In genomic region chr6:158559338-158559894, GRCh38 we compare ENCODE assay signal across 8 cellular contexts. TPM values are rescaled to one million over a fixed set of nuclear protein-coding genes. Genes with fewer than 3 reads are reported as not detected.
DNase-seq lines count a peak whose midpoint lies in the region; ATAC-seq and TF ChIP-seq lines count a peak whose summit lies in the region.

No MANE protein-coding gene starts in this region.

- no peak overlapping the region for H3K4ac ChIP-seq in H9 (ENCODE audit: low read depth, low read length)

- no peaks in the 10 kb centered on the region for H3K9me3 ChIP-seq in H9 (ENCODE audit: control insufficient read depth, low read depth, low read length)

- POLR2A ChIA-PET in T-cell (lab: Charles Lee), result interaction anchor here (0.5 to 0.7 kb wide), 3 partner anchors 11 to 82 kb away, joined by 3 to 4 read pairs (median 3); no protein-coding TSS in a partner anchor

- no peak overlapping the region for H4K91ac ChIP-seq in H9 (ENCODE audit: insufficient read length, low read depth, low read length)

- H3K79me1 ChIP-seq in H9 (ENCODE audit: insufficient read depth, low read depth, low read length, poor library complexity, severe bottlenecking), result no peaks in the 10 kb centered on the region

- peak overlapping the region; percentile 36 for H3K9ac ChIP-seq in H9 (ENCODE audit: extremely low read depth, insufficient read length, low read length)

- H2AK5ac ChIP-seq in H9 (ENCODE audit: insufficient read length, low read length), result no peak overlapping the region

- no peak overlapping the region for H3T11ph ChIP-seq in H9 (ENCODE audit: low read length)

- H3K36me3 Mint-ChIP-seq in H9 (ENCODE audit: insufficient read depth in 1 of 3, low read depth in 3 of 3), result peaks cover 0 to 6% (median 0%) of the 10 kb centered on the region in 3 experiments; a peak in 3 of 7 replicates
- H3K36me3 Mint-ChIP-seq in T-cell, result no peaks in the 10 kb centered on the region

- no peak overlapping the region; a peak in 1 of 7 replicates for H3K27ac Mint-ChIP-seq in H9
- H3K27ac Mint-ChIP-seq in T-cell, result peak overlapping the region; percentile 76 to 79

- H3K79me2 ChIP-seq in H9 (ENCODE audit: insufficient read depth, low read length), result peaks cover 20% of the 10 kb centered on the region; the same call in 1 of the 2 replicates

- H3K4me1 Mint-ChIP-seq in H9 (peaks cover 26 to 29% of the 10 kb centered on the region in 2 experiments), T-cell (peaks cover 31 to 46% (median 40%) of the 10 kb centered on the region in 3 donors)

- H3K14ac ChIP-seq in H9 (ENCODE audit: insufficient read depth, low read length), result peak overlapping the region; percentile 79; the same call in 1 of the 2 replicates

- H3K23me2 ChIP-seq in H9 (ENCODE audit: insufficient read length, low read depth, low read length, poor library complexity, severe bottlenecking), result peaks cover 4% of the 10 kb centered on the region

- no peaks in the 10 kb centered on the region for H3K27me3 ChIP-seq in H9 (ENCODE audit: insufficient read depth, low read length)

- H3K4me3 ChIP-seq in foreskin fibroblast (ENCODE audit: low read depth in 1 of 2, low read length in 2 of 2) (peak overlapping the region; percentile 73), skeletal muscle cell (ENCODE audit: low read depth, low read length) (peak overlapping the region; percentile 80)

- H3K23ac ChIP-seq in H9 (ENCODE audit: insufficient read length, low read depth, low read length), result no peak overlapping the region

- H4K5ac ChIP-seq in H9 (ENCODE audit: insufficient read length, low read depth, low read length), result no peak overlapping the region

- peak overlapping the region; percentile 69 for H3K4me2 ChIP-seq in H9 (ENCODE audit: insufficient read depth, insufficient read length, low read length)

- no peak overlapping the region for H4K8ac ChIP-seq in H9 (replicated peaks; ENCODE audit: insufficient read length, low read depth, low read length)

- CTCF ChIA-PET in T-cell (lab: Charles Lee), result interaction anchor here in 1 of 2 donors (0.7 to 1.2 kb wide), 3 partner anchors 36 to 338 kb away, joined by 4 read pairs; no protein-coding TSS in a partner anchor

- no peak overlapping the region for H2BK12ac ChIP-seq in H9 (ENCODE audit: insufficient read length, low read depth, low read length)

- H3K56ac ChIP-seq in H9 (ENCODE audit: insufficient read length, low read depth, low read length), result no peak overlapping the region

- ATAC-seq in T-cell (replicated peaks in 1 of 4) (no peak), GM18861 (IDR thresholded peaks at IDR 0.05; ENCODE audit: unreplicated experiment) (no peak)

- H3K9me3 Mint-ChIP-seq in H9 (no peaks in the 10 kb centered on the region), T-cell (no peaks in the 10 kb centered on the region)

- no peak overlapping the region for H2BK5ac ChIP-seq in H9 (ENCODE audit: insufficient read length, low read length)

- peaks cover 7% of the 10 kb centered on the region; the same call in 1 of the 2 replicates for H3K4me1 ChIP-seq in H9 (ENCODE audit: insufficient read depth, low read length)

- peak overlapping the region; percentile 74 to 86 for H3K4me3 Mint-ChIP-seq in H9
- H3K4me3 Mint-ChIP-seq in T-cell, result peak overlapping the region; percentile 69 to 94 (median 77)

- H2BK120ac ChIP-seq in H9 (ENCODE audit: low read depth, low read length, poor library complexity, severe bottlenecking), result no peak overlapping the region

- no peak overlapping the region for H2BK15ac ChIP-seq in H9 (ENCODE audit: low read depth, low read length)

- H4K20me1 ChIP-seq in H9 (ENCODE audit: control insufficient read depth, insufficient read depth, insufficient read length), result no peaks in the 10 kb centered on the region

- no CpG with 5 or more reads among the region's 14 CpGs for WGBS in H9 (ENCODE audit: extremely low coverage, insufficient read length, low lambda C conversion rate)

- peak overlapping the region; percentile 9 for H3K18ac ChIP-seq in H9 (ENCODE audit: insufficient read length, low read depth, low read length)

- no peak overlapping the region for H2BK20ac ChIP-seq in H9 (ENCODE audit: low read depth, low read length, poor library complexity, severe bottlenecking)

- H2AFZ ChIP-seq in H9 (ENCODE audit: low read length), result no peak overlapping the region

- H3K27me3 Mint-ChIP-seq in H9 (ENCODE audit: low read depth) (no peaks in the 10 kb centered on the region), T-cell (no peaks in the 10 kb centered on the region)

- no peak for DNase-seq in H9
- DNase-seq in T-cell, result no peak
- DNase-seq in foreskin fibroblast, result no peak
- DNase-seq in skeletal muscle cell (ENCODE audit: low read depth), result no peak
- no peak for DNase-seq in hepatic stellate cell (ENCODE audit: low spot score)
- no peak for DNase-seq in 8988T
- no peak for DNase-seq in activated CD8-positive, alpha-beta memory T cell treated with anti-CD3 and anti-CD28 coated beads for 24 hours

- no peak overlapping the region for H3K27ac ChIP-seq in H9 (ENCODE audit: insufficient read length, low read depth, low read length)

- no peak for TF ChIP-seq CTCF in H9 (conservative IDR thresholded peaks at IDR 0.05)
- no peak for TF ChIP-seq CTCF in foreskin fibroblast (IDR thresholded peaks at IDR 0.05; ENCODE audit: low read depth, low read length)

RNA-seq across cellular contexts. Expression of gene TMEM181, which starts 0.5 kb away (rescaled TPM):
- total RNA-seq in H9 (2021) (23.7 and 24.4 TPM in 2 replicates), T-cell (10 to 100 TPM; 15.9 to 21.5 (median 19.9) TPM)

Comparison
In these comparisons a context has a peak if more than half of its experiments do, and no peak if none do; other contexts are left out.
1. H3K27ac Mint-ChIP-seq: peak in T-cell (2 of 2); none in H9 (0 of 3).